In the genomic region with DNA sequence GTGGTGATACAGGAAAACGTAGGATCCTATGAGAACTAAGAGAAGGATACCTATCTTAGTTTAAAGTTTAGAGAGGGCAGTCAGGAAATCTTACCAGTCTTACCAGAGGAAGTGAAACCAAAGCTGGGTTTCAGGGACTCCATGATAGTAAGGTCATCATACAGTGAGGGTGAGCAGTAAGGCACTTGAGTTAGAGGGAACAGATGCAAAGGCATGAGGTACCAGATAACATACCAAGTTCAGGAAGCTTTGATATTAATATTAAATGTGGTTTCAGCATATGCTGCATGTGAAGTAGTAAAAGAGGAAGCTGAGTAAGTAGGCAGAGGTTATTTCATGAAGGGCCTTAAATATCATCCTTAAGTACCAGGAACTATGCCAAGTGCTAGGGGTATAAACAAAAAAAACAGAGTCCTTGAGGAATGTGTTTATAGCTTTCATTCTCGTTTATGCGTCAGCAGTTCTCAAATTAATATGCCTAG, we compare ENCODE assay signal across 1 cellular context.
TF ChIP-seq lines count a peak whose summit lies in the region.

No MANE protein-coding gene starts in this region.

TF ChIP-seq in WTC11, 78 proteins besides CTCF, POLR2A, EP300 and RAD21 (continued from another document):
- TF ChIP-seq SMAD3 (CRISPR knock-in tag; IDR thresholded peaks at IDR 0.05; ENCODE audit: borderline replicate concordance) (no peak), CREM (CRISPR knock-in tag; IDR thresholded peaks at IDR 0.05) (no peak)
- TF ChIP-seq, protein P1, sequence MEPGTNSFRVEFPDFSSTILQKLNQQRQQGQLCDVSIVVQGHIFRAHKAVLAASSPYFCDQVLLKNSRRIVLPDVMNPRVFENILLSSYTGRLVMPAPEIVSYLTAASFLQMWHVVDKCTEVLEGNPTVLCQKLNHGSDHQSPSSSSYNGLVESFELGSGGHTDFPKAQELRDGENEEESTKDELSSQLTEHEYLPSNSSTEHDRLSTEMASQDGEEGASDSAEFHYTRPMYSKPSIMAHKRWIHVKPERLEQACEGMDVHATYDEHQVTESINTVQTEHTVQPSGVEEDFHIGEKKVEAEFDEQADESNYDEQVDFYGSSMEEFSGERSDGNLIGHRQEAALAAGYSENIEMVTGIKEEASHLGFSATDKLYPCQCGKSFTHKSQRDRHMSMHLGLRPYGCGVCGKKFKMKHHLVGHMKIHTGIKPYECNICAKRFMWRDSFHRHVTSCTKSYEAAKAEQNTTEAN (CRISPR knock-in tag; IDR thresholded peaks at IDR 0.05) = no peak
- TF ChIP-seq, protein P2, sequence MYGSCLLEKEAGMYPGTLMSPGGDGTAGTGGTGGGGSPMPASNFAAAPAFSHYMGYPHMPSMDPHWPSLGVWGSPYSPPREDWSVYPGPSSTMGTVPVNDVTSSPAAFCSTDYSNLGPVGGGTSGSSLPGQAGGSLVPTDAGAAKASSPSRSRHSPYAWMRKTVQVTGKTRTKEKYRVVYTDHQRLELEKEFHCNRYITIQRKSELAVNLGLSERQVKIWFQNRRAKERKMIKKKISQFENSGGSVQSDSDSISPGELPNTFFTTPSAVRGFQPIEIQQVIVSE (CRISPR knock-in tag; IDR thresholded peaks at IDR 0.05; ENCODE audit: borderline replicate concordance) = no peak
TF ChIP-seq in WTC11: peak in this region for 0.
